In genomic region chr1:85583355-85584263, GRCh38 we compare ENCODE assay signal across 1 cellular context.
TF ChIP-seq lines count a peak whose summit lies in the region.

No MANE protein-coding gene starts in this region.

TF ChIP-seq in A549, 52 proteins besides CTCF, POLR2A, EP300 and RAD21 (continued from another document):
- TF ChIP-seq, protein P1, sequence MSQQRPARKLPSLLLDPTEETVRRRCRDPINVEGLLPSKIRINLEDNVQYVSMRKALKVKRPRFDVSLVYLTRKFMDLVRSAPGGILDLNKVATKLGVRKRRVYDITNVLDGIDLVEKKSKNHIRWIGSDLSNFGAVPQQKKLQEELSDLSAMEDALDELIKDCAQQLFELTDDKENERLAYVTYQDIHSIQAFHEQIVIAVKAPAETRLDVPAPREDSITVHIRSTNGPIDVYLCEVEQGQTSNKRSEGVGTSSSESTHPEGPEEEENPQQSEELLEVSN (IDR thresholded peaks at IDR 0.05; ENCODE audit: borderline replicate concordance, low read depth), result no peak
- TF ChIP-seq FOXS1 (CRISPR knock-in tag; IDR thresholded peaks at IDR 0.05) (no peak), CBX8 (IDR thresholded peaks at IDR 0.05) (no peak)
TF ChIP-seq in A549: peak in this region for 0.
